Comparison of ENCODE assay signal across 17 cellular contexts in genomic region chr1:38444770-38445442, GRCh38.
"Had no signal": no experiment of that assay in that cellular context is flagged by ENCODE, and none has a peak within 500 bp of the region (broad histone marks: within the 10 kb centered on the region; RNA-seq: fewer than 3 reads in every experiment).

No MANE protein-coding gene starts in this region.

- H3K36me3 Mint-ChIP-seq: activated naive CD4-positive, alpha-beta T cell treated with anti-CD3 and anti-CD28 coated beads, Interleukin-2, amount 10 ng/mL, durations not matched to agents 7 days and 5 days had no signal

- H3K4me3 Mint-ChIP-seq: activated CD4-positive, alpha-beta memory T cell treated with anti-CD3 and anti-CD28 coated beads, Interleukin-2, amount 10 ng/mL, durations not matched to agents 7 days and 5 days; activated CD4-positive, alpha-beta T cell treated with anti-CD3 and anti-CD28 coated beads for 36 hours; activated naive CD4-positive, alpha-beta T cell treated with anti-CD3 and anti-CD28 coated beads, Interleukin-2, amount 10 ng/mL, durations not matched to agents 7 days and 5 days; activated T-cell treated with anti-CD3 and anti-CD28 coated beads, Interleukin-2, amount 50 U/mL, for 24 hours; memory B cell; natural killer cell; T-helper 1 cell treated with Interleukin-12 subunit alpha and Interleukin-12 subunit beta and Interleukin-4 antibody, amounts not matched to agents 30 μg/mL and 1 μg/mL, for 36 hours had no signal

- H3K9me3 ChIP-seq: mucosa of descending colon, right lobe of liver, thoracic aorta, upper lobe of right lung had no signal

- H3K27ac ChIP-seq: cardiac muscle cell, left ventricle myocardium inferior, psoas muscle, right lobe of liver, thoracic aorta, upper lobe of right lung had no signal

- H3K4me3 ChIP-seq: cardiac muscle cell, left ventricle myocardium inferior, mucosa of descending colon, psoas muscle, right lobe of liver, thoracic aorta, upper lobe of right lung had no signal

- DNase-seq: activated CD4-positive, alpha-beta memory T cell treated with anti-CD3 and anti-CD28 coated beads, Interleukin-2, amount 10 ng/mL, durations not matched to agents 7 days and 5 days; activated CD4-positive, alpha-beta T cell treated with anti-CD3 and anti-CD28 coated beads for 36 hours; activated naive CD4-positive, alpha-beta T cell treated with anti-CD3 and anti-CD28 coated beads, Interleukin-2, amount 10 ng/mL, durations not matched to agents 7 days and 5 days; activated T-cell treated with anti-CD3 and anti-CD28 coated beads, Interleukin-2, amount 50 U/mL, for 24 hours; islet precursor cell; left ventricle myocardium inferior; mucosa of descending colon; natural killer cell; psoas muscle; right lobe of liver; stimulated activated CD4-positive, alpha-beta T cell treated with anti-CD3 and anti-CD28 coated beads, Interleukin-12 subunit alpha, Interleukin-12 subunit beta, amount 100 ng/mL, for 4 hours; stimulated activated CD4-positive, alpha-beta T cell treated with anti-CD3 and anti-CD28 coated beads, Interleukin-2, amount 100 ng/mL, for 24 hours; upper lobe of right lung had no signal

- H3K27me3 ChIP-seq: cardiac muscle cell, right lobe of liver, upper lobe of right lung had no signal

- H3K27ac Mint-ChIP-seq: activated CD4-positive, alpha-beta memory T cell treated with anti-CD3 and anti-CD28 coated beads, Interleukin-2, amount 10 ng/mL, durations not matched to agents 7 days and 5 days; activated CD4-positive, alpha-beta T cell treated with anti-CD3 and anti-CD28 coated beads for 36 hours; activated naive CD4-positive, alpha-beta T cell treated with anti-CD3 and anti-CD28 coated beads, Interleukin-2, amount 10 ng/mL, durations not matched to agents 7 days and 5 days; activated T-cell treated with anti-CD3 and anti-CD28 coated beads, Interleukin-2, amount 50 U/mL, for 24 hours; memory B cell; natural killer cell; T-helper 1 cell treated with Interleukin-12 subunit alpha and Interleukin-12 subunit beta and Interleukin-4 antibody, amounts not matched to agents 30 μg/mL and 1 μg/mL, for 36 hours had no signal

- H3K4me1 ChIP-seq: left ventricle myocardium inferior, psoas muscle, right lobe of liver, upper lobe of right lung had no signal

- ATAC-seq: activated CD4-positive, alpha-beta T cell treated with anti-CD3 and anti-CD28 coated beads for 36 hours; mucosa of descending colon; natural killer cell; psoas muscle; right lobe of liver; upper lobe of right lung had no signal

- H3K9me3 Mint-ChIP-seq: activated CD4-positive, alpha-beta memory T cell treated with anti-CD3 and anti-CD28 coated beads, Interleukin-2, amount 10 ng/mL, durations not matched to agents 7 days and 5 days; activated naive CD4-positive, alpha-beta T cell treated with anti-CD3 and anti-CD28 coated beads, Interleukin-2, amount 10 ng/mL, durations not matched to agents 7 days and 5 days had no signal

- H3K4me1 Mint-ChIP-seq: activated CD4-positive, alpha-beta memory T cell treated with anti-CD3 and anti-CD28 coated beads, Interleukin-2, amount 10 ng/mL, durations not matched to agents 7 days and 5 days; activated CD4-positive, alpha-beta T cell treated with anti-CD3 and anti-CD28 coated beads for 36 hours; activated naive CD4-positive, alpha-beta T cell treated with anti-CD3 and anti-CD28 coated beads, Interleukin-2, amount 10 ng/mL, durations not matched to agents 7 days and 5 days; natural killer cell had no signal

- H3K36me3 ChIP-seq: cardiac muscle cell, left ventricle myocardium inferior, right lobe of liver, thoracic aorta, upper lobe of right lung had no signal
